ENCODE assay signal across 8 cellular contexts in genomic region chr11:798093-798713, GRCh38. TPM values are rescaled to one million over a fixed set of nuclear protein-coding genes. Genes with fewer than 3 reads are reported as not detected.
A peak's percentile ranks its signal among the peaks of the same experiment; 100 is the strongest.
DNase-seq lines count a peak whose midpoint lies in the region; ATAC-seq and TF ChIP-seq lines count a peak whose summit lies in the region.

TSS of gene SLC25A22 (minus strand) at chr11:798281. CDS start at chr11:795006, 3,275 bp downstream.

- DNase-seq in AG20443 (ENCODE audit: low spot score), result peak; percentile 94
- peak; percentile 82 for DNase-seq in NCI-H774 (lab: John Stamatoyannopoulos, UW)
- peak; percentile 87 for DNase-seq in activated CD8-positive, alpha-beta T cell treated with anti-CD3 and anti-CD28 coated beads for 36 hours
- DNase-seq in effector CD8-positive, alpha-beta T cell (lab: John Stamatoyannopoulos, UW), result peak; percentile 71
- DNase-seq in medulla oblongata (ENCODE audit: extremely low spot score), result peak; percentile 79
- peak; percentile 59 for DNase-seq in stimulated activated CD8-positive, alpha-beta memory T cell treated with anti-CD3 and anti-CD28 coated beads, Interleukin-12 subunit alpha, Interleukin-12 subunit beta, amount 100 ng/mL, for 1 hour (ENCODE audit: low read depth)

- peak; percentile 65 for ATAC-seq in GM19025 (IDR thresholded peaks at IDR 0.05; ENCODE audit: low read depth, unreplicated experiment)
- peak; percentile 60 for ATAC-seq in HG03280 (IDR thresholded peaks at IDR 0.05; ENCODE audit: unreplicated experiment)
- peak; percentile 64 for ATAC-seq in activated CD8-positive, alpha-beta T cell treated with anti-CD3 and anti-CD28 coated beads for 36 hours

- CTCF ChIA-PET in activated CD8-positive, alpha-beta T cell treated with anti-CD3 and anti-CD28 coated beads for 36 hours (lab: Charles Lee), result interaction anchor here (2.3 kb wide), 1 partner anchor 11 kb away, joined by 7 read pairs; the partner anchor contains the start of gene RPLP2

- intact Hi-C loops in activated CD8-positive, alpha-beta T cell treated with anti-CD3 and anti-CD28 coated beads for 36 hours (cut with micrococcal nuclease), result no loop called here

- peaks cover 14% of the 10 kb centered on the region for H3K4me1 Mint-ChIP-seq in activated CD8-positive, alpha-beta T cell treated with anti-CD3 and anti-CD28 coated beads for 36 hours (ENCODE audit: low read depth)

- H3K4me3 Mint-ChIP-seq in activated CD8-positive, alpha-beta T cell treated with anti-CD3 and anti-CD28 coated beads for 36 hours, result peak within 1 kb of the TSS; percentile 77

- peak within 1 kb of the TSS; percentile 80 for H3K27ac Mint-ChIP-seq in activated CD8-positive, alpha-beta T cell treated with anti-CD3 and anti-CD28 coated beads for 36 hours

- no peaks in the 10 kb centered on the region for H3K9me3 Mint-ChIP-seq in activated CD8-positive, alpha-beta T cell treated with anti-CD3 and anti-CD28 coated beads for 36 hours

- peak; percentile 89 for TF ChIP-seq CTCF in activated CD8-positive, alpha-beta T cell treated with anti-CD3 and anti-CD28 coated beads for 36 hours (IDR thresholded peaks at IDR 0.05)

- no peaks in the 10 kb centered on the region for H3K27me3 Mint-ChIP-seq in activated CD8-positive, alpha-beta T cell treated with anti-CD3 and anti-CD28 coated beads for 36 hours

- H3K36me3 Mint-ChIP-seq in activated CD8-positive, alpha-beta T cell treated with anti-CD3 and anti-CD28 coated beads for 36 hours (ENCODE audit: low read depth), result peaks cover 9% of the 10 kb centered on the region

- POLR2A ChIA-PET in activated CD8-positive, alpha-beta T cell treated with anti-CD3 and anti-CD28 coated beads for 36 hours (lab: Charles Lee), result interaction anchor here (0.7 to 1.5 kb wide), 4 partner anchors 12 to 23 kb away, joined by 4 to 8 read pairs (median 4); partner anchors contain the start of gene RPLP2

RNA-seq across cellular contexts. Expression of gene SLC25A22, which starts in this region (rescaled TPM):
- 10 to 100 TPM; 33.3 to 36.7 TPM for total RNA-seq in activated CD8-positive, alpha-beta T cell treated with anti-CD3 and anti-CD28 coated beads for 36 hours

Comparison
In these comparisons a context has a peak if more than half of its experiments do, and no peak if none do; other contexts are left out.
1. Peak in every context shown above with its lines: DNase-seq and ATAC-seq.